In genomic region chr12:53644133-53644532, GRCh38 we compare ENCODE assay signal across 34 cellular contexts.
"Had no signal": no experiment of that assay in that cellular context is flagged by ENCODE, and none has a peak within 500 bp of the region (broad histone marks: within the 10 kb centered on the region; RNA-seq: fewer than 3 reads in every experiment).

No MANE protein-coding gene starts in this region.

- FAIRE-seq: endometrium, endothelial cell of umbilical vein had no signal

- H3K27ac ChIP-seq: ascending aorta, colonic mucosa, gastrocnemius medialis, heart right ventricle, WERI-Rb-1 had no signal

- H3K4me1 Mint-ChIP-seq: activated B cell treated with CpG ODN at 0.5 μM for 24 hours; activated CD8-positive, alpha-beta memory T cell treated with anti-CD3 and anti-CD28 coated beads, Interleukin-2, amount 10 ng/mL, durations not matched to agents 7 days and 5 days; activated naive CD4-positive, alpha-beta T cell treated with anti-CD3 and anti-CD28 coated beads, Interleukin-2, amount 10 ng/mL, durations not matched to agents 7 days and 5 days; activated naive CD8-positive, alpha-beta T cell treated with anti-CD3 and anti-CD28 coated beads, Interleukin-2, amount 10 ng/mL, durations not matched to agents 7 days and 5 days; T-cell had no signal

- H3K27me3 Mint-ChIP-seq: activated B cell treated with CpG ODN at 0.5 μM for 24 hours; activated CD8-positive, alpha-beta T cell treated with anti-CD3 and anti-CD28 coated beads for 36 hours; activated T-cell treated with anti-CD3 and anti-CD28 coated beads, Interleukin-2, amount 50 U/mL, for 24 hours had no signal

- H3K36me3 Mint-ChIP-seq: activated CD8-positive, alpha-beta memory T cell treated with anti-CD3 and anti-CD28 coated beads, Interleukin-2, amount 10 ng/mL, durations not matched to agents 7 days and 5 days; activated naive CD4-positive, alpha-beta T cell treated with anti-CD3 and anti-CD28 coated beads, Interleukin-2, amount 10 ng/mL, durations not matched to agents 7 days and 5 days; activated naive CD4-positive, alpha-beta T cell treated with anti-CD3 and anti-CD28 coated beads, Interleukin-2, amount 50 U/mL, for 72 hours; activated naive CD8-positive, alpha-beta T cell treated with anti-CD3 and anti-CD28 coated beads, Interleukin-2, amount 10 ng/mL, durations not matched to agents 7 days and 5 days; brain; T-cell had no signal

- H3K36me3 ChIP-seq: ascending aorta, colonic mucosa, gastrocnemius medialis, heart right ventricle, WERI-Rb-1 had no signal

- H3K4me3 ChIP-seq: ascending aorta, colonic mucosa, gastrocnemius medialis, heart right ventricle had no signal

- H3K9me3 Mint-ChIP-seq: activated B cell treated with CpG ODN at 0.5 μM for 24 hours; activated naive CD4-positive, alpha-beta T cell treated with anti-CD3 and anti-CD28 coated beads, Interleukin-2, amount 10 ng/mL, durations not matched to agents 7 days and 5 days; activated naive CD4-positive, alpha-beta T cell treated with anti-CD3 and anti-CD28 coated beads, Interleukin-2, amount 50 U/mL, for 72 hours; activated naive CD8-positive, alpha-beta T cell treated with anti-CD3 and anti-CD28 coated beads, Interleukin-2, amount 10 ng/mL, durations not matched to agents 7 days and 5 days; activated T-cell treated with anti-CD3 and anti-CD28 coated beads, Interleukin-2, amount 50 U/mL, for 24 hours; brain; T-cell; T-helper 1 cell treated with Interleukin-12 subunit alpha and Interleukin-12 subunit beta and Interleukin-4 antibody, amounts not matched to agents 30 μg/mL and 1 μg/mL, for 36 hours; T-helper 2 cell treated with Interferon-gamma antibody and Interleukin-4, amounts not matched to agents 5 μg/mL and 100 μg/mL, for 36 hours had no signal

- H3K4me1 ChIP-seq: colonic mucosa, gastrocnemius medialis, heart right ventricle had no signal

- DNase-seq: activated B cell treated with CpG ODN at 0.5 μM for 24 hours; activated CD4-positive, alpha-beta T cell treated with anti-CD3 and anti-CD28 coated beads for 48 hours; activated CD4-positive, alpha-beta T cell treated with anti-CD3 and anti-CD28 coated beads, Interleukin-2, amount 50 U/mL, for 1 hour; activated CD4-positive, alpha-beta T cell treated with anti-CD3 and anti-CD28 coated beads, Interleukin-2, amount 50 U/mL, for 48 hours; activated CD8-positive, alpha-beta memory T cell treated with anti-CD3 and anti-CD28 coated beads, Interleukin-2, amount 10 ng/mL, durations not matched to agents 7 days and 5 days; activated CD8-positive, alpha-beta memory T cell treated with anti-CD3 and anti-CD28 coated beads, Interleukin-2, amount 50 U/mL, for 48 hours; activated CD8-positive, alpha-beta T cell treated with anti-CD3 and anti-CD28 coated beads for 36 hours; activated gamma-delta T cell; activated naive CD4-positive, alpha-beta T cell; activated naive CD4-positive, alpha-beta T cell treated with anti-CD3 and anti-CD28 coated beads, Interleukin-2, amount 10 ng/mL, durations not matched to agents 7 days and 5 days; activated naive CD8-positive, alpha-beta T cell treated with anti-CD3 and anti-CD28 coated beads, Interleukin-2, amount 10 ng/mL, durations not matched to agents 7 days and 5 days; activated T-cell treated with anti-CD3 and anti-CD28 coated beads for 4 hours; activated T-cell treated with anti-CD3 and anti-CD28 coated beads, Interleukin-2, amount 50 U/mL, for 24 hours; activated T-cell treated with anti-CD3 and anti-CD28 coated beads, Interleukin-2, amount 50 U/mL, for 72 hours; caudate nucleus; colonic mucosa; effector CD8-positive, alpha-beta T cell; foreskin fibroblast; gastrocnemius medialis; glutamatergic neuron; heart right ventricle; SW 1271; T-cell; T1000; WERI-Rb-1 had no signal

- H3K4me3 Mint-ChIP-seq: activated B cell treated with CpG ODN at 0.5 μM for 24 hours; activated CD8-positive, alpha-beta memory T cell treated with anti-CD3 and anti-CD28 coated beads, Interleukin-2, amount 10 ng/mL, durations not matched to agents 7 days and 5 days; activated CD8-positive, alpha-beta T cell treated with anti-CD3 and anti-CD28 coated beads for 36 hours; activated naive CD4-positive, alpha-beta T cell treated with anti-CD3 and anti-CD28 coated beads, Interleukin-2, amount 10 ng/mL, durations not matched to agents 7 days and 5 days; activated naive CD8-positive, alpha-beta T cell treated with anti-CD3 and anti-CD28 coated beads, Interleukin-2, amount 10 ng/mL, durations not matched to agents 7 days and 5 days; activated T-cell treated with anti-CD3 and anti-CD28 coated beads, Interleukin-2, amount 50 U/mL, for 24 hours; activated T-cell treated with anti-CD3 and anti-CD28 coated beads, Interleukin-2, amount 50 U/mL, for 72 hours; brain; T-cell; T-helper 1 cell treated with Interleukin-12 subunit alpha and Interleukin-12 subunit beta and Interleukin-4 antibody, amounts not matched to agents 30 μg/mL and 1 μg/mL, for 36 hours; T-helper 2 cell treated with Interferon-gamma antibody and Interleukin-4, amounts not matched to agents 5 μg/mL and 100 μg/mL, for 36 hours had no signal

- ATAC-seq: activated CD4-positive, CD25-positive, alpha-beta regulatory T cell treated with anti-CD3 and anti-CD28 coated beads, Interleukin-2, amount 50 U/mL, for 24 hours; activated CD8-positive, alpha-beta memory T cell treated with anti-CD3 and anti-CD28 coated beads, Interleukin-2, amount 10 ng/mL, durations not matched to agents 7 days and 5 days; activated CD8-positive, alpha-beta T cell treated with anti-CD3 and anti-CD28 coated beads for 36 hours; activated naive CD4-positive, alpha-beta T cell treated with anti-CD3 and anti-CD28 coated beads, Interleukin-2, amount 50 U/mL, for 72 hours; activated T-cell treated with anti-CD3 and anti-CD28 coated beads, Interleukin-2, amount 50 U/mL, for 72 hours; esophagus mucosa; gastrocnemius medialis; heart right ventricle; T-cell had no signal

- H3K9me3 ChIP-seq: ascending aorta, colonic mucosa, gastrocnemius medialis, heart right ventricle had no signal

- H3K27ac Mint-ChIP-seq: activated B cell treated with CpG ODN at 0.5 μM for 24 hours; activated CD8-positive, alpha-beta memory T cell treated with anti-CD3 and anti-CD28 coated beads, Interleukin-2, amount 10 ng/mL, durations not matched to agents 7 days and 5 days; activated CD8-positive, alpha-beta T cell treated with anti-CD3 and anti-CD28 coated beads for 36 hours; activated naive CD4-positive, alpha-beta T cell treated with anti-CD3 and anti-CD28 coated beads, Interleukin-2, amount 10 ng/mL, durations not matched to agents 7 days and 5 days; activated naive CD4-positive, alpha-beta T cell treated with anti-CD3 and anti-CD28 coated beads, Interleukin-2, amount 50 U/mL, for 72 hours; activated naive CD8-positive, alpha-beta T cell treated with anti-CD3 and anti-CD28 coated beads, Interleukin-2, amount 10 ng/mL, durations not matched to agents 7 days and 5 days; activated T-cell treated with anti-CD3 and anti-CD28 coated beads, Interleukin-2, amount 50 U/mL, for 24 hours; activated T-cell treated with anti-CD3 and anti-CD28 coated beads, Interleukin-2, amount 50 U/mL, for 72 hours; brain; T-cell; T-helper 1 cell treated with Interleukin-12 subunit alpha and Interleukin-12 subunit beta and Interleukin-4 antibody, amounts not matched to agents 30 μg/mL and 1 μg/mL, for 36 hours; T-helper 2 cell treated with Interferon-gamma antibody and Interleukin-4, amounts not matched to agents 5 μg/mL and 100 μg/mL, for 36 hours had no signal

- H3K27me3 ChIP-seq: ascending aorta, colonic mucosa, gastrocnemius medialis, heart right ventricle had no signal
